In the genomic region with DNA sequence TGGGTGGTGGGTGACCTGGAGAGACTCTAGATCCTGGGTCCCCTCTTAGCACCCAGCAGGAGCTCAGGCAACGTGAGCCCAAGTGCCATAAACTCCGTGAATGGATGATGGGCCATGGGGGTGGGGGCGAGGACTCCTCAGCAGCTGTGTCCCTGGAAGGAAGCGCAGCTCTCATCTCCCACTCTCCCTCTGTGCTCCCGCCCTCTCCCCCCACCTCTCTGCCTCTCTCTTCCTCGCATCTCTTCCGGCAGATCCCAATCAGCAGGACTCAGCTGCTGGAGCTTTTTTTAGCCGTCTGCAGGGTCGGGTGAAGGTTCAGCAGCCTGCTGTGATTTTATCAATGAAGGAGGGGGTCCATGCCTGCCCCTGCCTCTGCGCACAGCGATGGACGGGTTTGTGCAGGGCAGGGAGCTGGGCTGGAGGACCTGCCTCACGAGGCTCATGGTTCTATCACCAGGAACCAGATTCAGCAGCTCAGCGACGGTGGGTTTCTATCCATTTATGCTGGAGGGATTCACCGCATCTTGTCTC, we compare ENCODE assay signal across 1 cellular context.
TF ChIP-seq lines count a peak whose summit lies in the region.

No MANE protein-coding gene starts in this region.

TF ChIP-seq in K562, 482 proteins besides CTCF, POLR2A, EP300 and RAD21 (continued from another document and continues in another):
- TF ChIP-seq TAF1 (IDR thresholded peaks at IDR 0.05; ENCODE audit: control insufficient read depth, extremely low read depth, insufficient read depth, low read length, severe bottlenecking) (no peak), TGIF2 (CRISPR knock-in tag; IDR thresholded peaks at IDR 0.05) (no peak), CREB1 (IDR thresholded peaks at IDR 0.05) (no peak), CREB1 (CRISPR knock-in tag; IDR thresholded peaks at IDR 0.05) (no peak), SMARCE1 (IDR thresholded peaks at IDR 0.05) (peak; percentile 37; the same call in 1 of the 2 replicates), ETV5 (CRISPR knock-in tag; IDR thresholded peaks at IDR 0.05; ENCODE audit: low read depth) (peak; percentile 69), HDAC6 (IDR thresholded peaks at IDR 0.05; ENCODE audit: low read depth, low read length) (no peak), HDAC2 (IDR thresholded peaks at IDR 0.05) (peak; percentile 71), HCFC1 (IDR thresholded peaks at IDR 0.05; ENCODE audit: low read depth, low read length) (no peak), CTBP1 (IDR thresholded peaks at IDR 0.05; ENCODE audit: borderline replicate concordance) (peak; percentile 86), GABPA (tag; conservative IDR thresholded peaks at IDR 0.05; ENCODE audit: low read depth) (peak; percentile 51), NRF1 (conservative IDR thresholded peaks at IDR 0.05 in 1 of 2, IDR thresholded peaks at IDR 0.05 in 1 of 2) (peak; percentile 51 to 60), ARNT (IDR thresholded peaks at IDR 0.05) (no peak), SREBF1 (IDR thresholded peaks at IDR 0.05; ENCODE audit: borderline replicate concordance, low read depth, low read length) (no peak), GATAD2B (IDR thresholded peaks at IDR 0.05; ENCODE audit: borderline replicate concordance) (no peak), ZNF444 (CRISPR knock-in tag; IDR thresholded peaks at IDR 0.05) (no peak), ZNF217 (CRISPR knock-in tag; IDR thresholded peaks at IDR 0.05) (no peak), ESRRA (IDR thresholded peaks at IDR 0.05; ENCODE audit: borderline replicate concordance, low read depth) (no peak), ATF7 (IDR thresholded peaks at IDR 0.05) (no peak), ZNF3 (CRISPR knock-in tag; IDR thresholded peaks at IDR 0.05) (no peak), CHD1 (IDR thresholded peaks at IDR 0.05; ENCODE audit: low read length) (no peak), NCOA1 (IDR thresholded peaks at IDR 0.05; ENCODE audit: low read depth) (peak; percentile 62; the same call in 1 of the 2 replicates), ZKSCAN1 (IDR thresholded peaks at IDR 0.05; ENCODE audit: low read depth, low read length) (no peak)
- TF ChIP-seq, protein P1, sequence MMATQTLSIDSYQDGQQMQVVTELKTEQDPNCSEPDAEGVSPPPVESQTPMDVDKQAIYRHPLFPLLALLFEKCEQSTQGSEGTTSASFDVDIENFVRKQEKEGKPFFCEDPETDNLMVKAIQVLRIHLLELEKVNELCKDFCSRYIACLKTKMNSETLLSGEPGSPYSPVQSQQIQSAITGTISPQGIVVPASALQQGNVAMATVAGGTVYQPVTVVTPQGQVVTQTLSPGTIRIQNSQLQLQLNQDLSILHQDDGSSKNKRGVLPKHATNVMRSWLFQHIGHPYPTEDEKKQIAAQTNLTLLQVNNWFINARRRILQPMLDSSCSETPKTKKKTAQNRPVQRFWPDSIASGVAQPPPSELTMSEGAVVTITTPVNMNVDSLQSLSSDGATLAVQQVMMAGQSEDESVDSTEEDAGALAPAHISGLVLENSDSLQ (IDR thresholded peaks at IDR 0.05) = peak; percentile 33; the same call in 1 of the 2 replicates
- TF ChIP-seq, protein P2, sequence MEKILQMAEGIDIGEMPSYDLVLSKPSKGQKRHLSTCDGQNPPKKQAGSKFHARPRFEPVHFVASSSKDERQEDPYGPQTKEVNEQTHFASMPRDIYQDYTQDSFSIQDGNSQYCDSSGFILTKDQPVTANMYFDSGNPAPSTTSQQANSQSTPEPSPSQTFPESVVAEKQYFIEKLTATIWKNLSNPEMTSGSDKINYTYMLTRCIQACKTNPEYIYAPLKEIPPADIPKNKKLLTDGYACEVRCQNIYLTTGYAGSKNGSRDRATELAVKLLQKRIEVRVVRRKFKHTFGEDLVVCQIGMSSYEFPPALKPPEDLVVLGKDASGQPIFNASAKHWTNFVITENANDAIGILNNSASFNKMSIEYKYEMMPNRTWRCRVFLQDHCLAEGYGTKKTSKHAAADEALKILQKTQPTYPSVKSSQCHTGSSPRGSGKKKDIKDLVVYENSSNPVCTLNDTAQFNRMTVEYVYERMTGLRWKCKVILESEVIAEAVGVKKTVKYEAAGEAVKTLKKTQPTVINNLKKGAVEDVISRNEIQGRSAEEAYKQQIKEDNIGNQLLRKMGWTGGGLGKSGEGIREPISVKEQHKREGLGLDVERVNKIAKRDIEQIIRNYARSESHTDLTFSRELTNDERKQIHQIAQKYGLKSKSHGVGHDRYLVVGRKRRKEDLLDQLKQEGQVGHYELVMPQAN (IDR thresholded peaks at IDR 0.05; ENCODE audit: borderline replicate concordance) = no peak
- TF ChIP-seq, protein P3, sequence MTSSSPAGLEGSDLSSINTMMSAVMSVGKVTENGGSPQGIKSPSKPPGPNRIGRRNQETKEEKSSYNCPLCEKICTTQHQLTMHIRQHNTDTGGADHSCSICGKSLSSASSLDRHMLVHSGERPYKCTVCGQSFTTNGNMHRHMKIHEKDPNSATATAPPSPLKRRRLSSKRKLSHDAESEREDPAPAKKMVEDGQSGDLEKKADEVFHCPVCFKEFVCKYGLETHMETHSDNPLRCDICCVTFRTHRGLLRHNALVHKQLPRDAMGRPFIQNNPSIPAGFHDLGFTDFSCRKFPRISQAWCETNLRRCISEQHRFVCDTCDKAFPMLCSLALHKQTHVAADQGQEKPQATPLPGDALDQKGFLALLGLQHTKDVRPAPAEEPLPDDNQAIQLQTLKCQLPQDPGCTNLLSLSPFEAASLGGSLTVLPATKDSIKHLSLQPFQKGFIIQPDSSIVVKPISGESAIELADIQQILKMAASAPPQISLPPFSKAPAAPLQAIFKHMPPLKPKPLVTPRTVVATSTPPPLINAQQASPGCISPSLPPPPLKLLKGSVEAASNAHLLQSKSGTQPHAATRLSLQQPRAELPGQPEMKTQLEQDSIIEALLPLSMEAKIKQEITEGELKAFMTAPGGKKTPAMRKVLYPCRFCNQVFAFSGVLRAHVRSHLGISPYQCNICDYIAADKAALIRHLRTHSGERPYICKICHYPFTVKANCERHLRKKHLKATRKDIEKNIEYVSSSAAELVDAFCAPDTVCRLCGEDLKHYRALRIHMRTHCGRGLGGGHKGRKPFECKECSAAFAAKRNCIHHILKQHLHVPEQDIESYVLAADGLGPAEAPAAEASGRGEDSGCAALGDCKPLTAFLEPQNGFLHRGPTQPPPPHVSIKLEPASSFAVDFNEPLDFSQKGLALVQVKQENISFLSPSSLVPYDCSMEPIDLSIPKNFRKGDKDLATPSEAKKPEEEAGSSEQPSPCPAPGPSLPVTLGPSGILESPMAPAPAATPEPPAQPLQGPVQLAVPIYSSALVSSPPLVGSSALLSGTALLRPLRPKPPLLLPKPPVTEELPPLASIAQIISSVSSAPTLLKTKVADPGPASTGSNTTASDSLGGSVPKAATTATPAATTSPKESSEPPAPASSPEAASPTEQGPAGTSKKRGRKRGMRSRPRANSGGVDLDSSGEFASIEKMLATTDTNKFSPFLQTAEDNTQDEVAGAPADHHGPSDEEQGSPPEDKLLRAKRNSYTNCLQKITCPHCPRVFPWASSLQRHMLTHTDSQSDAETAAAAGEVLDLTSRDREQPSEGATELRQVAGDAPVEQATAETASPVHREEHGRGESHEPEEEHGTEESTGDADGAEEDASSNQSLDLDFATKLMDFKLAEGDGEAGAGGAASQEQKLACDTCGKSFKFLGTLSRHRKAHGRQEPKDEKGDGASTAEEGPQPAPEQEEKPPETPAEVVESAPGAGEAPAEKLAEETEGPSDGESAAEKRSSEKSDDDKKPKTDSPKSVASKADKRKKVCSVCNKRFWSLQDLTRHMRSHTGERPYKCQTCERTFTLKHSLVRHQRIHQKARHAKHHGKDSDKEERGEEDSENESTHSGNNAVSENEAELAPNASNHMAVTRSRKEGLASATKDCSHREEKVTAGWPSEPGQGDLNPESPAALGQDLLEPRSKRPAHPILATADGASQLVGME (CRISPR knock-in tag; IDR thresholded peaks at IDR 0.05) = no peak
- TF ChIP-seq, protein P4, sequence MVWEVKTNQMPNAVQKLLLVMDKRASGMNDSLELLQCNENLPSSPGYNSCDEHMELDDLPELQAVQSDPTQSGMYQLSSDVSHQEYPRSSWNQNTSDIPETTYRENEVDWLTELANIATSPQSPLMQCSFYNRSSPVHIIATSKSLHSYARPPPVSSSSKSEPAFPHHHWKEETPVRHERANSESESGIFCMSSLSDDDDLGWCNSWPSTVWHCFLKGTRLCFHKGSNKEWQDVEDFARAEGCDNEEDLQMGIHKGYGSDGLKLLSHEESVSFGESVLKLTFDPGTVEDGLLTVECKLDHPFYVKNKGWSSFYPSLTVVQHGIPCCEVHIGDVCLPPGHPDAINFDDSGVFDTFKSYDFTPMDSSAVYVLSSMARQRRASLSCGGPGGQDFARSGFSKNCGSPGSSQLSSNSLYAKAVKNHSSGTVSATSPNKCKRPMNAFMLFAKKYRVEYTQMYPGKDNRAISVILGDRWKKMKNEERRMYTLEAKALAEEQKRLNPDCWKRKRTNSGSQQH (CRISPR knock-in tag; IDR thresholded peaks at IDR 0.05) = no peak
- TF ChIP-seq, protein P5, sequence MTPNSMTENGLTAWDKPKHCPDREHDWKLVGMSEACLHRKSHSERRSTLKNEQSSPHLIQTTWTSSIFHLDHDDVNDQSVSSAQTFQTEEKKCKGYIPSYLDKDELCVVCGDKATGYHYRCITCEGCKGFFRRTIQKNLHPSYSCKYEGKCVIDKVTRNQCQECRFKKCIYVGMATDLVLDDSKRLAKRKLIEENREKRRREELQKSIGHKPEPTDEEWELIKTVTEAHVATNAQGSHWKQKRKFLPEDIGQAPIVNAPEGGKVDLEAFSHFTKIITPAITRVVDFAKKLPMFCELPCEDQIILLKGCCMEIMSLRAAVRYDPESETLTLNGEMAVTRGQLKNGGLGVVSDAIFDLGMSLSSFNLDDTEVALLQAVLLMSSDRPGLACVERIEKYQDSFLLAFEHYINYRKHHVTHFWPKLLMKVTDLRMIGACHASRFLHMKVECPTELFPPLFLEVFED (CRISPR knock-in tag; conservative IDR thresholded peaks at IDR 0.05) = no peak
- TF ChIP-seq, protein P6, sequence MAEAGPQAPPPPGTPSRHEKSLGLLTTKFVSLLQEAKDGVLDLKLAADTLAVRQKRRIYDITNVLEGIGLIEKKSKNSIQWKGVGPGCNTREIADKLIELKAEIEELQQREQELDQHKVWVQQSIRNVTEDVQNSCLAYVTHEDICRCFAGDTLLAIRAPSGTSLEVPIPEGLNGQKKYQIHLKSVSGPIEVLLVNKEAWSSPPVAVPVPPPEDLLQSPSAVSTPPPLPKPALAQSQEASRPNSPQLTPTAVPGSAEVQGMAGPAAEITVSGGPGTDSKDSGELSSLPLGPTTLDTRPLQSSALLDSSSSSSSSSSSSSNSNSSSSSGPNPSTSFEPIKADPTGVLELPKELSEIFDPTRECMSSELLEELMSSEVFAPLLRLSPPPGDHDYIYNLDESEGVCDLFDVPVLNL (CRISPR knock-in tag; IDR thresholded peaks at IDR 0.05; ENCODE audit: low read depth) = no peak
- TF ChIP-seq, protein P7, sequence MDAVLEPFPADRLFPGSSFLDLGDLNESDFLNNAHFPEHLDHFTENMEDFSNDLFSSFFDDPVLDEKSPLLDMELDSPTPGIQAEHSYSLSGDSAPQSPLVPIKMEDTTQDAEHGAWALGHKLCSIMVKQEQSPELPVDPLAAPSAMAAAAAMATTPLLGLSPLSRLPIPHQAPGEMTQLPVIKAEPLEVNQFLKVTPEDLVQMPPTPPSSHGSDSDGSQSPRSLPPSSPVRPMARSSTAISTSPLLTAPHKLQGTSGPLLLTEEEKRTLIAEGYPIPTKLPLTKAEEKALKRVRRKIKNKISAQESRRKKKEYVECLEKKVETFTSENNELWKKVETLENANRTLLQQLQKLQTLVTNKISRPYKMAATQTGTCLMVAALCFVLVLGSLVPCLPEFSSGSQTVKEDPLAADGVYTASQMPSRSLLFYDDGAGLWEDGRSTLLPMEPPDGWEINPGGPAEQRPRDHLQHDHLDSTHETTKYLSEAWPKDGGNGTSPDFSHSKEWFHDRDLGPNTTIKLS (IDR thresholded peaks at IDR 0.05; ENCODE audit: borderline replicate concordance, low read depth) = no peak
- TF ChIP-seq, protein P8, sequence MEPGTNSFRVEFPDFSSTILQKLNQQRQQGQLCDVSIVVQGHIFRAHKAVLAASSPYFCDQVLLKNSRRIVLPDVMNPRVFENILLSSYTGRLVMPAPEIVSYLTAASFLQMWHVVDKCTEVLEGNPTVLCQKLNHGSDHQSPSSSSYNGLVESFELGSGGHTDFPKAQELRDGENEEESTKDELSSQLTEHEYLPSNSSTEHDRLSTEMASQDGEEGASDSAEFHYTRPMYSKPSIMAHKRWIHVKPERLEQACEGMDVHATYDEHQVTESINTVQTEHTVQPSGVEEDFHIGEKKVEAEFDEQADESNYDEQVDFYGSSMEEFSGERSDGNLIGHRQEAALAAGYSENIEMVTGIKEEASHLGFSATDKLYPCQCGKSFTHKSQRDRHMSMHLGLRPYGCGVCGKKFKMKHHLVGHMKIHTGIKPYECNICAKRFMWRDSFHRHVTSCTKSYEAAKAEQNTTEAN (CRISPR knock-in tag; IDR thresholded peaks at IDR 0.05) = no peak
- TF ChIP-seq, protein P9, sequence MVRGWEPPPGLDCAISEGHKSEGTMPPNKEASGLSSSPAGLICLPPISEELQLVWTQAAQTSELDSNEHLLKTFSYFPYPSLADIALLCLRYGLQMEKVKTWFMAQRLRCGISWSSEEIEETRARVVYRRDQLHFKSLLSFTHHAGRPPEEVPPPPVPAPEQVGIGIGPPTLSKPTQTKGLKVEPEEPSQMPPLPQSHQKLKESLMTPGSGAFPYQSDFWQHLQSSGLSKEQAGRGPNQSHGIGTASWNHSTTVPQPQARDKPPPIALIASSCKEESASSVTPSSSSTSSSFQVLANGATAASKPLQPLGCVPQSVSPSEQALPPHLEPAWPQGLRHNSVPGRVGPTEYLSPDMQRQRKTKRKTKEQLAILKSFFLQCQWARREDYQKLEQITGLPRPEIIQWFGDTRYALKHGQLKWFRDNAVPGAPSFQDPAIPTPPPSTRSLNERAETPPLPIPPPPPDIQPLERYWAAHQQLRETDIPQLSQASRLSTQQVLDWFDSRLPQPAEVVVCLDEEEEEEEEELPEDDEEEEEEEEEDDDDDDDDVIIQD (CRISPR knock-in tag; IDR thresholded peaks at IDR 0.05) = no peak
- TF ChIP-seq, protein P10, sequence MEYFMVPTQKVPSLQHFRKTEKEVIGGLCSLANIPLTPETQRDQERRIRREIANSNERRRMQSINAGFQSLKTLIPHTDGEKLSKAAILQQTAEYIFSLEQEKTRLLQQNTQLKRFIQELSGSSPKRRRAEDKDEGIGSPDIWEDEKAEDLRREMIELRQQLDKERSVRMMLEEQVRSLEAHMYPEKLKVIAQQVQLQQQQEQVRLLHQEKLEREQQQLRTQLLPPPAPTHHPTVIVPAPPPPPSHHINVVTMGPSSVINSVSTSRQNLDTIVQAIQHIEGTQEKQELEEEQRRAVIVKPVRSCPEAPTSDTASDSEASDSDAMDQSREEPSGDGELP (CRISPR knock-in tag; IDR thresholded peaks at IDR 0.05; ENCODE audit: borderline replicate concordance) = peak; percentile 75
- TF ChIP-seq, protein P11, sequence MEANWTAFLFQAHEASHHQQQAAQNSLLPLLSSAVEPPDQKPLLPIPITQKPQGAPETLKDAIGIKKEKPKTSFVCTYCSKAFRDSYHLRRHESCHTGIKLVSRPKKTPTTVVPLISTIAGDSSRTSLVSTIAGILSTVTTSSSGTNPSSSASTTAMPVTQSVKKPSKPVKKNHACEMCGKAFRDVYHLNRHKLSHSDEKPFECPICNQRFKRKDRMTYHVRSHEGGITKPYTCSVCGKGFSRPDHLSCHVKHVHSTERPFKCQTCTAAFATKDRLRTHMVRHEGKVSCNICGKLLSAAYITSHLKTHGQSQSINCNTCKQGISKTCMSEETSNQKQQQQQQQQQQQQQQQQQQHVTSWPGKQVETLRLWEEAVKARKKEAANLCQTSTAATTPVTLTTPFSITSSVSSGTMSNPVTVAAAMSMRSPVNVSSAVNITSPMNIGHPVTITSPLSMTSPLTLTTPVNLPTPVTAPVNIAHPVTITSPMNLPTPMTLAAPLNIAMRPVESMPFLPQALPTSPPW (CRISPR knock-in tag; IDR thresholded peaks at IDR 0.05) = peak; percentile 89
